19 cellular contexts compared by ENCODE assay signal in genomic region chr12:12655061-12655460, GRCh38. TPM values are rescaled to one million over a fixed set of nuclear protein-coding genes. Genes with fewer than 3 reads are reported as not detected.
"Had no signal": no experiment of that assay in that cellular context is flagged by ENCODE, and none has a peak within 500 bp of the region (broad histone marks: within the 10 kb centered on the region; RNA-seq: fewer than 3 reads in every experiment).

No MANE protein-coding gene starts in this region.

- H3K4me3 ChIP-seq: cardiac muscle cell, gastroesophageal sphincter, heart left ventricle, prostate gland, skin epidermis, suprapubic skin, transverse colon, vagina had no signal

- DNase-seq: activated CD4-positive, alpha-beta T cell treated with anti-CD3 and anti-CD28 coated beads, Interleukin-2, amount 10 ng/mL, durations not matched to agents 7 days and 5 days; activated CD8-positive, alpha-beta memory T cell treated with anti-CD3 and anti-CD28 coated beads, Interleukin-2, amount 50 U/mL, for 4 hours; activated effector memory CD4-positive, alpha-beta T cell treated with Interleukin-2 at 50 U/mL for 16 hours; activated naive CD4-positive, alpha-beta T cell treated with anti-CD3 and anti-CD28 coated beads, Interleukin-2, amount 10 ng/mL, durations not matched to agents 7 days and 5 days; activated T-cell treated with anti-CD3 and anti-CD28 coated beads, Interleukin-2, amount 50 U/mL, for 4 hours; effector CD4-positive, alpha-beta T cell; heart left ventricle; mesenchymal stem cell; natural killer cell; right cardiac atrium; transverse colon had no signal

- H3K36me3 ChIP-seq: cardiac muscle cell, gastroesophageal sphincter, heart left ventricle, prostate gland, suprapubic skin, transverse colon, vagina had no signal

- H3K9me3 ChIP-seq: prostate gland, suprapubic skin, vagina had no signal

- H3K36me3 Mint-ChIP-seq: natural killer cell had no signal

- H3K9me3 Mint-ChIP-seq: natural killer cell had no signal

- H3K4me1 ChIP-seq: prostate gland, vagina had no signal

- ATAC-seq: gastroesophageal sphincter had no signal

- H3K4me3 Mint-ChIP-seq: activated CD4-positive, alpha-beta T cell treated with anti-CD3 and anti-CD28 coated beads, Interleukin-2, amount 10 ng/mL, durations not matched to agents 7 days and 5 days; activated naive CD4-positive, alpha-beta T cell treated with anti-CD3 and anti-CD28 coated beads, Interleukin-2, amount 10 ng/mL, durations not matched to agents 7 days and 5 days; activated T-cell treated with anti-CD3 and anti-CD28 coated beads, Interleukin-2, amount 50 U/mL, for 4 hours; natural killer cell; stimulated activated naive CD8-positive, alpha-beta T cell treated with anti-CD3 and anti-CD28 coated beads, Interleukin-15, Interleukin-2, amounts not matched to agents 100 ng/mL and 50 ng/mL, for 24 hours; T-helper 1 cell treated with Interleukin-12 subunit alpha and Interleukin-12 subunit beta and Interleukin-4 antibody, amounts not matched to agents 30 μg/mL and 1 μg/mL, for 36 hours had no signal

- H3K27ac ChIP-seq: cardiac muscle cell, gastroesophageal sphincter, heart left ventricle, prostate gland, skin epidermis, suprapubic skin, transverse colon, vagina had no signal

- H3K27me3 ChIP-seq: cardiac muscle cell, gastroesophageal sphincter, heart left ventricle, suprapubic skin, transverse colon, vagina had no signal

- H3K27me3 Mint-ChIP-seq: activated CD4-positive, alpha-beta T cell treated with anti-CD3 and anti-CD28 coated beads, Interleukin-2, amount 10 ng/mL, durations not matched to agents 7 days and 5 days; activated naive CD4-positive, alpha-beta T cell treated with anti-CD3 and anti-CD28 coated beads, Interleukin-2, amount 10 ng/mL, durations not matched to agents 7 days and 5 days; stimulated activated naive CD8-positive, alpha-beta T cell treated with anti-CD3 and anti-CD28 coated beads, Interleukin-15, Interleukin-2, amounts not matched to agents 100 ng/mL and 50 ng/mL, for 24 hours had no signal

- H3K27ac Mint-ChIP-seq: activated CD4-positive, alpha-beta T cell treated with anti-CD3 and anti-CD28 coated beads, Interleukin-2, amount 10 ng/mL, durations not matched to agents 7 days and 5 days; activated naive CD4-positive, alpha-beta T cell treated with anti-CD3 and anti-CD28 coated beads, Interleukin-2, amount 10 ng/mL, durations not matched to agents 7 days and 5 days; stimulated activated naive CD8-positive, alpha-beta T cell treated with anti-CD3 and anti-CD28 coated beads, Interleukin-15, Interleukin-2, amounts not matched to agents 100 ng/mL and 50 ng/mL, for 24 hours; T-helper 1 cell treated with Interleukin-12 subunit alpha and Interleukin-12 subunit beta and Interleukin-4 antibody, amounts not matched to agents 30 μg/mL and 1 μg/mL, for 36 hours had no signal

RNA-seq across cellular contexts. Expression of gene GPR19, which starts 40.9 kb away (rescaled TPM):
- total RNA-seq: prostate gland, transverse colon, vagina had no signal
